8 cellular contexts compared by ENCODE assay signal in the genomic region with DNA sequence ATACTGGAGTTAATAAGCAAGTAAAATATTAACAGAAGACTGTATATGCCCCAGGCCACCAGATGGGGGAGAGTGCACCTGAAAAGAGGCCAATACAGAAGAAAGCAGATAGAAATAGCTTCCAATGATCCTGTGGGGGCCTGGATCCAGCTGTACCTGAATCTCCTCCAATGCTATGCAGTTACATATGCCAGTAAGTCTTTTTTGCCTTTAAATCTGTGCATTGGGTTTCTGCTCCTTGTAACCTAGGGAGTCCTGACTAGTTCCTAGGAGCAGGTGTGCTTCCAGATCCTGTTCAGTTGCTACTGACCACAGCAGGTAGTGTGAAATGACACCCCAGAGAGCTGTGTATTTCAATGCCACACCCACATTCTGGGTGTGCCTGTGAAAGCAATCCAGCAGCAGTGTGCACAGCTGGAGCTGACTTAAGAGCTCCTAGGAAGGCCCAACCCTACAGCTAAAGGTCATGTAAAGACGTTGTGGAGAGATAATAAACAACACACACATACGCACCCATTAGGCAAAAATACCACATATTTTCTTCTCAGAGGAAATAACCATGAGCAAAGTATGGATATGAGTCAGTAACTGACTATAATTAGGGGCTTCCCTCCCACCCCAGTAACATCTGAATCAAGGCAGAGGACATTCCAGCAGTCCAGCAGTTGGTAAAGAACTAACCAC.
DNase-seq lines count a peak whose midpoint lies in the region; ATAC-seq and TF ChIP-seq lines count a peak whose summit lies in the region.

No MANE protein-coding gene starts in this region.

- no peak overlapping the region for H3K4me3 Mint-ChIP-seq in Caco-2 (ENCODE audit: unreplicated experiment)

- H3K27me3 ChIP-seq in Caco-2 (replicated peaks; ENCODE audit: control insufficient read depth, insufficient read depth, low read length): no peaks in the 10 kb centered on the region

- no peaks in the 10 kb centered on the region for H3K9me3 ChIP-seq in Caco-2

- no TSS peak for BruUV-seq in Caco-2 (replicated peaks; lab: Mats Ljungman, UMichigan)

- ATAC-seq in GM18867 (IDR thresholded peaks at IDR 0.05; ENCODE audit: unreplicated experiment) (peak; percentile 85), HG03025 (IDR thresholded peaks at IDR 0.05; ENCODE audit: low FRiP score, unreplicated experiment) (peak; percentile 85), left lobe of liver (no peak)

- peaks cover 6% of the 10 kb centered on the region for H3K4me1 Mint-ChIP-seq in Caco-2 (ENCODE audit: low read depth, unreplicated experiment)

- POLR2A ChIA-PET in Caco-2 (lab: Charles Lee): no interaction called here

- CTCF ChIA-PET in Caco-2 (lab: Charles Lee): interaction anchor here (0.8 kb wide), 1 partner anchor 22 kb away, joined by 3 read pairs; no protein-coding TSS in a partner anchor

- no peaks in the 10 kb centered on the region for H3K36me3 ChIP-seq in Caco-2 (ENCODE audit: control insufficient read depth, insufficient read depth, low read length)

- no peaks in the 10 kb centered on the region for H3K27me3 Mint-ChIP-seq in Caco-2 (ENCODE audit: insufficient read depth, unreplicated experiment)

- H3K4me3 ChIP-seq in Caco-2 (ENCODE audit: low read depth, low read length): no peak overlapping the region

- intact Hi-C loops in Caco-2 (cut with micrococcal nuclease; ENCODE audit: unreplicated experiment): no loop called here
- intact Hi-C loops in head of caudate nucleus (cut with DNase I): no loop called here

- peaks cover 6% of the 10 kb centered on the region; the same call in 1 of the 2 replicates for H3K4me1 ChIP-seq in Caco-2

- H3K36me3 Mint-ChIP-seq in Caco-2 (ENCODE audit: insufficient read depth, unreplicated experiment): no peaks in the 10 kb centered on the region

- peak in 1 of 2 experiments; percentile 32 for TF ChIP-seq CTCF in Caco-2 (IDR thresholded peaks at IDR 0.05; ENCODE audit: insufficient read depth in 1 of 2, low read depth in 1 of 2, low read length in 1 of 2, severe bottlenecking in 1 of 2, unreplicated experiment in 1 of 2)

- H3K27ac Mint-ChIP-seq in Caco-2 (ENCODE audit: unreplicated experiment): no peak overlapping the region

- no peaks in the 10 kb centered on the region for H3K9me3 Mint-ChIP-seq in Caco-2 (ENCODE audit: unreplicated experiment)

- peak; percentile 27 to 62 for DNase-seq in Caco-2
- peak; percentile 19 for DNase-seq in RKO (ENCODE audit: low spot score)
- peak; percentile 93 for DNase-seq in fibroblast of peridontal ligament (ENCODE audit: extremely low read depth)
- no peak for DNase-seq in ureter (ENCODE audit: low spot score)
- DNase-seq in head of caudate nucleus: no peak
- DNase-seq in left lobe of liver (ENCODE audit: low spot score): no peak

Comparison
In these comparisons a context has a peak if more than half of its experiments do, and no peak if none do; other contexts are left out.
1. DNase-seq: peak in Caco-2 (2 of 2), RKO (single experiment) and fibroblast of peridontal ligament (single experiment); none in ureter (single experiment), head of caudate nucleus (0 of 42) and left lobe of liver (single experiment).